ENCODE assay signal across 21 cellular contexts in genomic region chr3:190099099-190099498, GRCh38. TPM values are rescaled to one million over a fixed set of nuclear protein-coding genes. Genes with fewer than 3 reads are reported as not detected.
"Had no signal": no experiment of that assay in that cellular context is flagged by ENCODE, and none has a peak within 500 bp of the region (broad histone marks: within the 10 kb centered on the region; RNA-seq: fewer than 3 reads in every experiment).

No MANE protein-coding gene starts in this region.

- H3K4me3 Mint-ChIP-seq: activated CD4-positive, alpha-beta memory T cell treated with anti-CD3 and anti-CD28 coated beads for 36 hours; activated CD4-positive, alpha-beta T cell treated with anti-CD3 and anti-CD28 coated beads for 36 hours; activated naive CD8-positive, alpha-beta T cell; activated T-helper 1 cell treated with anti-CD3 and anti-CD28 coated beads, Interleukin-12 subunit alpha, Interleukin-12 subunit beta, Interleukin-2, Interleukin-4 antibody, amounts not matched to agents 30 ng/mL and 10 ng/mL and 1 ng/mL, durations not matched to agents 14 hours and 24 hours and 36 hours; immature natural killer cell; naive B cell; stimulated activated memory B cell treated with anti-CD40 and anti-IgM and Interleukin-4, amounts not matched to agents 10 μg/mL and 1 μg/mL and 100 μg/mL, for 72 hours; T-helper 2 cell treated with Interferon-gamma antibody and Interleukin-4, amounts not matched to agents 5 μg/mL and 100 μg/mL, for 36 hours had no signal

- H3K4me3 ChIP-seq: body of pancreas, dorsolateral prefrontal cortex, gastrocnemius medialis, heart left ventricle, mucosa of descending colon, spleen, thoracic aorta, upper lobe of right lung had no signal

- H3K9me3 Mint-ChIP-seq: activated CD4-positive, alpha-beta memory T cell treated with anti-CD3 and anti-CD28 coated beads for 36 hours; activated T-helper 1 cell treated with anti-CD3 and anti-CD28 coated beads, Interleukin-12 subunit alpha, Interleukin-12 subunit beta, Interleukin-2, Interleukin-4 antibody, amounts not matched to agents 30 ng/mL and 10 ng/mL and 1 ng/mL, durations not matched to agents 14 hours and 24 hours and 36 hours; naive B cell; stimulated activated memory B cell treated with anti-CD40 and anti-IgM and Interleukin-4, amounts not matched to agents 10 μg/mL and 1 μg/mL and 100 μg/mL, for 72 hours; T-helper 2 cell treated with Interferon-gamma antibody and Interleukin-4, amounts not matched to agents 5 μg/mL and 100 μg/mL, for 36 hours had no signal

- H3K27ac Mint-ChIP-seq: activated CD4-positive, alpha-beta memory T cell treated with anti-CD3 and anti-CD28 coated beads for 36 hours; activated CD4-positive, alpha-beta T cell treated with anti-CD3 and anti-CD28 coated beads for 36 hours; activated naive CD8-positive, alpha-beta T cell; activated T-helper 1 cell treated with anti-CD3 and anti-CD28 coated beads, Interleukin-12 subunit alpha, Interleukin-12 subunit beta, Interleukin-2, Interleukin-4 antibody, amounts not matched to agents 30 ng/mL and 10 ng/mL and 1 ng/mL, durations not matched to agents 14 hours and 24 hours and 36 hours; immature natural killer cell; naive B cell; stimulated activated memory B cell treated with anti-CD40 and anti-IgM and Interleukin-4, amounts not matched to agents 10 μg/mL and 1 μg/mL and 100 μg/mL, for 72 hours; T-helper 2 cell treated with Interferon-gamma antibody and Interleukin-4, amounts not matched to agents 5 μg/mL and 100 μg/mL, for 36 hours had no signal

- H3K27me3 ChIP-seq: body of pancreas, dorsolateral prefrontal cortex, gastrocnemius medialis, heart left ventricle, spleen, upper lobe of right lung had no signal

- H3K9me3 ChIP-seq: body of pancreas, gastrocnemius medialis, heart left ventricle, mucosa of descending colon, spleen, thoracic aorta, upper lobe of right lung had no signal

- FAIRE-seq: TTC549 had no signal

- H3K36me3 ChIP-seq: gastrocnemius medialis, heart left ventricle, spleen, thoracic aorta, upper lobe of right lung had no signal

- H3K27me3 Mint-ChIP-seq: naive B cell; stimulated activated memory B cell treated with anti-CD40 and anti-IgM and Interleukin-4, amounts not matched to agents 10 μg/mL and 1 μg/mL and 100 μg/mL, for 72 hours had no signal

- ATAC-seq: activated CD4-positive, alpha-beta T cell treated with anti-CD3 and anti-CD28 coated beads for 36 hours; body of pancreas; gastrocnemius medialis; heart left ventricle; left ventricle myocardium superior; mucosa of descending colon; stimulated activated memory B cell treated with anti-CD40 and anti-IgM and Interleukin-4, amounts not matched to agents 10 μg/mL and 1 μg/mL and 100 μg/mL, for 72 hours; upper lobe of right lung had no signal

- H3K36me3 Mint-ChIP-seq: activated CD4-positive, alpha-beta memory T cell treated with anti-CD3 and anti-CD28 coated beads for 36 hours; activated naive CD8-positive, alpha-beta T cell; immature natural killer cell; naive B cell; stimulated activated memory B cell treated with anti-CD40 and anti-IgM and Interleukin-4, amounts not matched to agents 10 μg/mL and 1 μg/mL and 100 μg/mL, for 72 hours had no signal

- H3K27ac ChIP-seq: body of pancreas, dorsolateral prefrontal cortex, gastrocnemius medialis, heart left ventricle, thoracic aorta, upper lobe of right lung had no signal

- DNase-seq: activated CD4-positive, alpha-beta memory T cell treated with anti-CD3 and anti-CD28 coated beads for 36 hours; activated CD4-positive, alpha-beta T cell treated with anti-CD3 and anti-CD28 coated beads for 36 hours; activated T-cell treated with anti-CD3 and anti-CD28 coated beads for 4 hours; amygdala; body of pancreas; dorsolateral prefrontal cortex; gastrocnemius medialis; heart left ventricle; immature natural killer cell; left ventricle myocardium superior; mucosa of descending colon; naive B cell; spleen; stimulated activated CD4-positive, alpha-beta T cell treated with anti-CD3 and anti-CD28 coated beads, Interleukin-4, amount 100 ng/mL, for 4 hours; upper lobe of right lung had no signal

- H3K4me1 Mint-ChIP-seq: immature natural killer cell, naive B cell had no signal

- H3K4me1 ChIP-seq: gastrocnemius medialis had no signal

RNA-seq across cellular contexts. Expression of gene P3H2, which starts 21.6 kb away (rescaled TPM):
- total RNA-seq: activated CD4-positive, alpha-beta memory T cell treated with anti-CD3 and anti-CD28 coated beads for 36 hours; activated CD4-positive, alpha-beta T cell treated with anti-CD3 and anti-CD28 coated beads for 36 hours; activated T-helper 1 cell treated with anti-CD3 and anti-CD28 coated beads, Interleukin-12 subunit alpha, Interleukin-12 subunit beta, Interleukin-2, Interleukin-4 antibody, amounts not matched to agents 30 ng/mL and 10 ng/mL and 1 ng/mL, durations not matched to agents 14 hours and 24 hours and 36 hours had no signal
